7 cellular contexts compared by ENCODE assay signal in genomic region chr15:44711089-44711355, GRCh38. TPM values are rescaled to one million over a fixed set of nuclear protein-coding genes. Genes with fewer than 3 reads are reported as not detected.
DNase-seq lines count a peak whose midpoint lies in the region; ATAC-seq lines count a peak whose summit lies in the region.

TSS of gene PATL2 (minus strand) at chr15:44711323. CDS start at chr15:44676490, 34,833 bp downstream.

- peak within 1 kb of the TSS; percentile 98 for H3K27ac Mint-ChIP-seq in activated T-helper 17 cell treated with anti-CD3 and anti-CD28 coated beads, Interleukin-2, amount 50 U/mL, for 72 hours
- peak within 1 kb of the TSS; percentile 100 for H3K27ac Mint-ChIP-seq in stimulated activated naive B cell treated with anti-CD40 and anti-IgM and Interleukin-4, amounts not matched to agents 10 μg/mL and 1 μg/mL and 100 μg/mL, for 72 hours

- no peak for DNase-seq in stimulated activated naive B cell treated with anti-CD40 and anti-IgM and Interleukin-4, amounts not matched to agents 10 μg/mL and 1 μg/mL and 100 μg/mL, for 72 hours
- DNase-seq in NCI-H2107 treated with DMSO at 0.1 percent for 48 hours (lab: John Stamatoyannopoulos, UW; ENCODE audit: unreplicated experiment) (no peak), left colon (no peak), sciatic nerve (ENCODE audit: low spot score) (no peak)

- no peaks in the 10 kb centered on the region for H3K4me1 ChIP-seq in HUES48 (ENCODE audit: control insufficient read depth, insufficient read depth, low read length)
- peaks cover 5% of the 10 kb centered on the region for H3K4me1 ChIP-seq in iPS-18a (ENCODE audit: control insufficient read depth, low read depth, low read length)

- no peaks in the 10 kb centered on the region for H3K9me3 ChIP-seq in HUES48 (ENCODE audit: control insufficient read depth, insufficient read depth, low read length)
- H3K9me3 ChIP-seq in iPS-18a (ENCODE audit: control insufficient read depth, low read depth, low read length): no peaks in the 10 kb centered on the region

- peak within 1 kb of the TSS; percentile 76 for H3K27ac ChIP-seq in HUES48 (ENCODE audit: low read depth, low read length)
- peak within 1 kb of the TSS; percentile 50 for H3K27ac ChIP-seq in iPS-18a (ENCODE audit: low read length)

- peak within 1 kb of the TSS; percentile 89 for H3K4me3 Mint-ChIP-seq in activated T-helper 17 cell treated with anti-CD3 and anti-CD28 coated beads, Interleukin-2, amount 50 U/mL, for 72 hours
- H3K4me3 Mint-ChIP-seq in stimulated activated naive B cell treated with anti-CD40 and anti-IgM and Interleukin-4, amounts not matched to agents 10 μg/mL and 1 μg/mL and 100 μg/mL, for 72 hours: peak within 1 kb of the TSS; percentile 99

- peaks cover 60% of the 10 kb centered on the region for H3K36me3 Mint-ChIP-seq in activated T-helper 17 cell treated with anti-CD3 and anti-CD28 coated beads, Interleukin-2, amount 50 U/mL, for 72 hours (ENCODE audit: low read depth)
- H3K36me3 Mint-ChIP-seq in stimulated activated naive B cell treated with anti-CD40 and anti-IgM and Interleukin-4, amounts not matched to agents 10 μg/mL and 1 μg/mL and 100 μg/mL, for 72 hours: peaks cover 59 to 66% of the 10 kb centered on the region in 2 donors

- H3K27me3 Mint-ChIP-seq in activated T-helper 17 cell treated with anti-CD3 and anti-CD28 coated beads, Interleukin-2, amount 50 U/mL, for 72 hours: no peaks in the 10 kb centered on the region
- H3K27me3 Mint-ChIP-seq in stimulated activated naive B cell treated with anti-CD40 and anti-IgM and Interleukin-4, amounts not matched to agents 10 μg/mL and 1 μg/mL and 100 μg/mL, for 72 hours: no peaks in the 10 kb centered on the region

- H3K9ac ChIP-seq in HUES48 (ENCODE audit: low read depth, low read length) (peak within 1 kb of the TSS; percentile 68), iPS-18a (ENCODE audit: low read length) (peak within 1 kb of the TSS; percentile 74)

- H3K27me3 ChIP-seq in HUES48 (ENCODE audit: control insufficient read depth, insufficient read depth, low read length) (peaks cover 12% of the 10 kb centered on the region), iPS-18a (ENCODE audit: control insufficient read depth, insufficient read depth, low read length) (peaks cover 17% of the 10 kb centered on the region)

- peaks cover 22% of the 10 kb centered on the region for H3K4me1 Mint-ChIP-seq in activated T-helper 17 cell treated with anti-CD3 and anti-CD28 coated beads, Interleukin-2, amount 50 U/mL, for 72 hours
- peaks cover 21 to 67% of the 10 kb centered on the region in 2 donors for H3K4me1 Mint-ChIP-seq in stimulated activated naive B cell treated with anti-CD40 and anti-IgM and Interleukin-4, amounts not matched to agents 10 μg/mL and 1 μg/mL and 100 μg/mL, for 72 hours

- H3K4me3 ChIP-seq in HUES48 (ENCODE audit: low read depth, low read length) (peak within 1 kb of the TSS; percentile 83), iPS-18a (ENCODE audit: low read length) (peak within 1 kb of the TSS; percentile 80)

- no peak for ATAC-seq in activated T-helper 17 cell treated with anti-CD3 and anti-CD28 coated beads, Interleukin-2, amount 50 U/mL, for 72 hours (replicated peaks)
- no peak for ATAC-seq in stimulated activated naive B cell treated with anti-CD40 and anti-IgM and Interleukin-4, amounts not matched to agents 10 μg/mL and 1 μg/mL and 100 μg/mL, for 72 hours (replicated peaks)
- ATAC-seq in left colon: no peak
- no peak for ATAC-seq in sciatic nerve

- intact Hi-C loops in left colon (cut with DNase I, micrococcal nuclease) (no loop called here), sciatic nerve (cut with DNase I) (no loop called here)

- peaks cover 7% of the 10 kb centered on the region for H3K36me3 ChIP-seq in HUES48 (ENCODE audit: control insufficient read depth, insufficient read depth, low read length)
- peaks cover 7% of the 10 kb centered on the region for H3K36me3 ChIP-seq in iPS-18a (ENCODE audit: control insufficient read depth, low read depth, low read length)

- no peaks in the 10 kb centered on the region for H3K9me3 Mint-ChIP-seq in activated T-helper 17 cell treated with anti-CD3 and anti-CD28 coated beads, Interleukin-2, amount 50 U/mL, for 72 hours
- H3K9me3 Mint-ChIP-seq in stimulated activated naive B cell treated with anti-CD40 and anti-IgM and Interleukin-4, amounts not matched to agents 10 μg/mL and 1 μg/mL and 100 μg/mL, for 72 hours: no peaks in the 10 kb centered on the region

RNA-seq across cellular contexts. Expression of gene PATL2, which starts in this region (rescaled TPM):
- 10 to 100 TPM in 1 of 2 donors, 1 to 10 TPM in 1; 7.9 to 38.5 TPM for total RNA-seq in activated T-helper 17 cell treated with anti-CD3 and anti-CD28 coated beads, Interleukin-2, amount 50 U/mL, for 72 hours
- total RNA-seq in left colon (1 to 10 TPM; 4.3 to 4.5 TPM), sciatic nerve (2.9 TPM)
